13 cellular contexts compared by ENCODE assay signal in genomic region chr16:50301626-50302471, GRCh38. TPM values are rescaled to one million over a fixed set of nuclear protein-coding genes. Genes with fewer than 3 reads are reported as not detected.
DNase-seq lines count a peak whose midpoint lies in the region; ATAC-seq and TF ChIP-seq lines count a peak whose summit lies in the region.
"Had no signal": no experiment of that assay in that cellular context is flagged by ENCODE, and none has a peak within 500 bp of the region (broad histone marks: within the 10 kb centered on the region; RNA-seq: fewer than 3 reads in every experiment).

No MANE protein-coding gene starts in this region.

- intact Hi-C loops in esophagus muscularis mucosa (cut with DNase I) = no loop called here

- H3K4me1 ChIP-seq in esophagus muscularis mucosa (peaks cover 0 to 13% (median 12%) of the 10 kb centered on the region in 4 donors), neural progenitor cell (no peaks in the 10 kb centered on the region)
- H3K4me1 ChIP-seq: parathyroid adenoma had no signal

- DNase-seq in AG10803 (ENCODE audit: low read depth) = peak; percentile 77
- DNase-seq in NB4 (ENCODE audit: low read depth) = peak; percentile 43
- no peak for DNase-seq in esophagus muscularis mucosa (ENCODE audit: extremely low spot score)
- no peak for DNase-seq in neural progenitor cell (ENCODE audit: low spot score)
- DNase-seq in omental fat pad (ENCODE audit: low spot score) = no peak
- no peak for DNase-seq in stimulated activated CD4-positive, alpha-beta T cell treated with anti-CD3 and anti-CD28 coated beads, Interleukin-2, amount 100 ng/mL, for 48 hours
- DNase-seq: NCI-H187 had no signal

- no peaks in the 10 kb centered on the region for H3K79me2 ChIP-seq in neural progenitor cell (ENCODE audit: low read depth)
- H3K79me2 ChIP-seq: parathyroid adenoma had no signal

- H3K36me3 Mint-ChIP-seq in neural progenitor cell = no peaks in the 10 kb centered on the region
- H3K36me3 Mint-ChIP-seq: activated naive CD4-positive, alpha-beta T cell treated with anti-CD3 and anti-CD28 coated beads, Interleukin-2, amount 50 U/mL, for 24 hours had no signal

- peaks cover 0 to 24% (median 2%) of the 10 kb centered on the region in 4 donors for H3K36me3 ChIP-seq in esophagus muscularis mucosa
- H3K36me3 ChIP-seq in neural progenitor cell = no peaks in the 10 kb centered on the region

- no peak overlapping the region for H3K4me3 ChIP-seq in AG10803 (ENCODE audit: low read length)
- H3K4me3 ChIP-seq in NB4 (ENCODE audit: low read depth, low read length) = no peak overlapping the region
- no peak overlapping the region for H3K4me3 ChIP-seq in esophagus muscularis mucosa
- no peak overlapping the region for H3K4me3 ChIP-seq in neural progenitor cell
- H3K4me3 ChIP-seq: heart left ventricle had no signal

- H3K27me3 Mint-ChIP-seq in neural progenitor cell (ENCODE audit: insufficient read depth, low read depth) = peaks cover 2% of the 10 kb centered on the region
- H3K27me3 Mint-ChIP-seq: activated naive CD4-positive, alpha-beta T cell treated with anti-CD3 and anti-CD28 coated beads, Interleukin-2, amount 50 U/mL, for 24 hours; stimulated activated naive CD8-positive, alpha-beta T cell treated with anti-CD3 and anti-CD28 coated beads, Interleukin-15, Interleukin-2, amounts not matched to agents 100 ng/mL and 50 ng/mL, for 24 hours had no signal

- no peak for TF ChIP-seq POLR2A in NB4 (IDR thresholded peaks at IDR 0.05; ENCODE audit: extremely low read depth, insufficient read length)
- no peak for TF ChIP-seq POLR2A in esophagus muscularis mucosa (IDR thresholded peaks at IDR 0.05; ENCODE audit: low read depth)

- H3K4me1 Mint-ChIP-seq in neural progenitor cell = peaks cover 10% of the 10 kb centered on the region
- H3K4me1 Mint-ChIP-seq: activated naive CD4-positive, alpha-beta T cell treated with anti-CD3 and anti-CD28 coated beads, Interleukin-2, amount 50 U/mL, for 24 hours had no signal

- H3K9me3 Mint-ChIP-seq in neural progenitor cell = no peaks in the 10 kb centered on the region
- H3K9me3 Mint-ChIP-seq: activated naive CD4-positive, alpha-beta T cell treated with anti-CD3 and anti-CD28 coated beads, Interleukin-2, amount 50 U/mL, for 24 hours; stimulated activated naive CD8-positive, alpha-beta T cell treated with anti-CD3 and anti-CD28 coated beads, Interleukin-15, Interleukin-2, amounts not matched to agents 100 ng/mL and 50 ng/mL, for 24 hours had no signal

- peak overlapping the region; percentile 5 for H3K27ac Mint-ChIP-seq in neural progenitor cell
- H3K27ac Mint-ChIP-seq: activated naive CD4-positive, alpha-beta T cell treated with anti-CD3 and anti-CD28 coated beads, Interleukin-2, amount 50 U/mL, for 24 hours; stimulated activated naive CD8-positive, alpha-beta T cell treated with anti-CD3 and anti-CD28 coated beads, Interleukin-15, Interleukin-2, amounts not matched to agents 100 ng/mL and 50 ng/mL, for 24 hours had no signal

- H2AFZ ChIP-seq in neural progenitor cell (replicated peaks) = no peak overlapping the region
- H2AFZ ChIP-seq: parathyroid adenoma had no signal

- H3K9ac ChIP-seq in neural progenitor cell = no peak overlapping the region
- H3K9ac ChIP-seq: parathyroid adenoma had no signal

- H3K9me3 ChIP-seq in esophagus muscularis mucosa = no peaks in the 10 kb centered on the region
- H3K9me3 ChIP-seq in neural progenitor cell (ENCODE audit: low read depth) = no peaks in the 10 kb centered on the region
- H3K9me3 ChIP-seq: heart left ventricle had no signal

- no peaks in the 10 kb centered on the region for H3K27me3 ChIP-seq in esophagus muscularis mucosa
- no peaks in the 10 kb centered on the region for H3K27me3 ChIP-seq in neural progenitor cell
- H3K27me3 ChIP-seq: heart left ventricle had no signal

- no peaks in the 10 kb centered on the region for H4K20me1 ChIP-seq in neural progenitor cell (ENCODE audit: low read depth)

- H3K27ac ChIP-seq in esophagus muscularis mucosa (replicated peaks in 1 of 4) = peak overlapping the region in 3 of 4 donors; percentile 52 to 68 (median 63)
- no peak overlapping the region for H3K27ac ChIP-seq in neural progenitor cell
- H3K27ac ChIP-seq: heart left ventricle, parathyroid adenoma had no signal

- TF ChIP-seq EP300 in esophagus muscularis mucosa (IDR thresholded peaks at IDR 0.05) = no peak

- ATAC-seq in HG03520 (IDR thresholded peaks at IDR 0.05; ENCODE audit: unreplicated experiment) (no peak), omental fat pad (ENCODE audit: low FRiP score) (no peak), HG03460 (IDR thresholded peaks at IDR 0.05; ENCODE audit: unreplicated experiment) (no peak)
- ATAC-seq: heart left ventricle had no signal

- H3F3A ChIP-seq in neural progenitor cell (ENCODE audit: low read depth) = no peaks in the 10 kb centered on the region

- no peak overlapping the region for H3K4me3 Mint-ChIP-seq in neural progenitor cell
- H3K4me3 Mint-ChIP-seq: activated naive CD4-positive, alpha-beta T cell treated with anti-CD3 and anti-CD28 coated beads, Interleukin-2, amount 50 U/mL, for 24 hours; stimulated activated naive CD8-positive, alpha-beta T cell treated with anti-CD3 and anti-CD28 coated beads, Interleukin-15, Interleukin-2, amounts not matched to agents 100 ng/mL and 50 ng/mL, for 24 hours had no signal

- no peak overlapping the region for H3K4me2 ChIP-seq in neural progenitor cell

- TF ChIP-seq CTCF in AG10803 (conservative IDR thresholded peaks at IDR 0.05; ENCODE audit: low read length) (no peak), NB4 (IDR thresholded peaks at IDR 0.05; ENCODE audit: low read depth, low read length) (no peak), esophagus muscularis mucosa (IDR thresholded peaks at IDR 0.05) (no peak), neural progenitor cell (IDR thresholded peaks at IDR 0.05) (no peak), omental fat pad (IDR thresholded peaks at IDR 0.05) (no peak)

- 77% methylated on average over 21 of the region's 21 CpGs for WGBS in esophagus muscularis mucosa

RNA-seq across cellular contexts. Expression of gene ADCY7, which starts 35.5 kb away (rescaled TPM):
- total RNA-seq in esophagus muscularis mucosa = 10 to 100 TPM; 12.3 to 17.4 (median 15.6) TPM
- 2.5 and 13.2 TPM in 2 replicates for total RNA-seq in neural progenitor cell (ENCODE audit: low replicate concordance)
- 10 to 100 TPM; 14.0 to 38.9 (median 21.4) TPM for total RNA-seq in omental fat pad

Comparison
In these comparisons a context has a peak if more than half of its experiments do, and no peak if none do; other contexts are left out.
1. DNase-seq: peak in AG10803 (single experiment) and NB4 (single experiment); none in esophagus muscularis mucosa (single experiment), neural progenitor cell (single experiment), omental fat pad (single experiment) and stimulated activated CD4-positive, alpha-beta T cell treated with anti-CD3 and anti-CD28 coated beads, Interleukin-2, amount 100 ng/mL, for 48 hours (0 of 2).